Comparison of ENCODE assay signal across 24 cellular contexts in the genomic region with DNA sequence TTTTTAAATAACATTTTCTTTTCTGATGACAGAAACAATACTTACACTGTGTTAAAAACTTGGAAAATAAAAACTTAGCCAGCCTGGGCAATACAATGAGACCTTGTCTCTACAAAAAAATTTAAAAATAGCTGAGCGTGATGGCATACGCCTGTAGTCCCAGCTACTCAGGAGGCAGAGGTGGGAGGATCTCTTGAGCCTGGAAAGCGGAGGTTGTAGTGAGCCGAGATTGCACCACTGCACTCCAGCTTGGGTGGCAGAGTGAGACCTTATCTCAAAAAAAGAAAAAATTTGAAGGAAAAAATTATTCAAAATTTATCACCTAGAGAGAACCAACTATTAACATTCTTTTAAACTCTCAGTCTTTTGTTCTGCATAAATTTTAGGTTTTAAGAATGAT. TPM values are rescaled to one million over a fixed set of nuclear protein-coding genes. Genes with fewer than 3 reads are reported as not detected.
DNase-seq lines count a peak whose midpoint lies in the region; TF ChIP-seq lines count a peak whose summit lies in the region.
"Had no signal": no experiment of that assay in that cellular context is flagged by ENCODE, and none has a peak within 500 bp of the region (broad histone marks: within the 10 kb centered on the region; RNA-seq: fewer than 3 reads in every experiment).

No MANE protein-coding gene starts in this region.

- H3K4me3 ChIP-seq in testis (no peak overlapping the region), GM23248 (no peak overlapping the region)
- H3K4me3 ChIP-seq: A549, BLaER1, GM12878 had no signal

- no peaks in the 10 kb centered on the region for H3K27me3 Mint-ChIP-seq in activated CD4-positive, alpha-beta T cell treated with anti-CD3 and anti-CD28 coated beads, Interleukin-2, amount 10 ng/mL, durations not matched to agents 24 days and 14 days
- no peaks in the 10 kb centered on the region for H3K27me3 Mint-ChIP-seq in activated naive CD4-positive, alpha-beta T cell treated with anti-CD3 and anti-CD28 coated beads, Interleukin-2, amount 10 ng/mL, durations not matched to agents 7 days and 5 days
- H3K27me3 Mint-ChIP-seq: CD4-positive, alpha-beta memory T cell; CD4-positive, CD25-positive, alpha-beta regulatory T cell; CD8-positive, alpha-beta memory T cell had no signal

- peaks cover 53% of the 10 kb centered on the region for H3K36me3 Mint-ChIP-seq in activated CD4-positive, alpha-beta T cell treated with anti-CD3 and anti-CD28 coated beads, Interleukin-2, amount 10 ng/mL, durations not matched to agents 24 days and 14 days (ENCODE audit: low read depth)
- H3K36me3 Mint-ChIP-seq in activated naive CD4-positive, alpha-beta T cell treated with anti-CD3 and anti-CD28 coated beads, Interleukin-2, amount 10 ng/mL, durations not matched to agents 7 days and 5 days: peaks cover 66% of the 10 kb centered on the region

- peak overlapping the region; percentile 2 to 43 for H3K27ac ChIP-seq in testis
- H3K27ac ChIP-seq in GM23248: no peak overlapping the region
- H3K27ac ChIP-seq: 22Rv1, A549, BLaER1 had no signal

- 60 to 90% methylated on average over 4 of the region's 4 CpGs for WGBS in testis, 2 donors
- 96 to 98% methylated on average over 4 of the region's 4 CpGs for WGBS in GM23248 (ENCODE audit: low coverage in 1 of 2, low lambda C conversion rate in 2 of 2, missing lambda C conversion rate in 2 of 2), 2 experiments

- CTCF ChIA-PET in activated naive CD4-positive, alpha-beta T cell treated with anti-CD3 and anti-CD28 coated beads, Interleukin-2, amount 10 ng/mL, durations not matched to agents 7 days and 5 days (lab: Charles Lee): interaction anchor here (0.7 kb wide), 1 partner anchor 11 kb away, joined by 3 read pairs; no protein-coding TSS in a partner anchor

- H3K4me3 Mint-ChIP-seq in activated CD4-positive, alpha-beta T cell treated with anti-CD3 and anti-CD28 coated beads, Interleukin-2, amount 10 ng/mL, durations not matched to agents 24 days and 14 days: no peak overlapping the region
- H3K4me3 Mint-ChIP-seq in activated naive CD4-positive, alpha-beta T cell treated with anti-CD3 and anti-CD28 coated beads, Interleukin-2, amount 10 ng/mL, durations not matched to agents 7 days and 5 days: no peak overlapping the region
- H3K4me3 Mint-ChIP-seq: CD14-positive monocyte; CD4-positive, alpha-beta memory T cell; CD8-positive, alpha-beta memory T cell had no signal

- no peak overlapping the region for H2AFZ ChIP-seq in GM23248

- no peak for TF ChIP-seq POLR2A in testis (IDR thresholded peaks at IDR 0.05)

- no peaks in the 10 kb centered on the region for H3K79me2 ChIP-seq in GM23248 (ENCODE audit: insufficient read depth)

- H3K27me3 ChIP-seq in testis (no peaks in the 10 kb centered on the region), GM23248 (replicated peaks; ENCODE audit: insufficient read depth) (no peaks in the 10 kb centered on the region)
- H3K27me3 ChIP-seq: BE2C, BLaER1 had no signal

- intact Hi-C loops in activated CD4-positive, alpha-beta T cell treated with anti-CD3 and anti-CD28 coated beads, Interleukin-2, amount 10 ng/mL, durations not matched to agents 24 days and 14 days (cut with micrococcal nuclease): no loop called here
- intact Hi-C loops in testis (cut with DNase I; ENCODE audit: low total_unique reads): no loop called here

- in situ Hi-C loops in GM23248 (cut with MboI): no loop called here

- no peaks in the 10 kb centered on the region for H3K9me3 Mint-ChIP-seq in activated CD4-positive, alpha-beta T cell treated with anti-CD3 and anti-CD28 coated beads, Interleukin-2, amount 10 ng/mL, durations not matched to agents 24 days and 14 days
- no peaks in the 10 kb centered on the region for H3K9me3 Mint-ChIP-seq in activated naive CD4-positive, alpha-beta T cell treated with anti-CD3 and anti-CD28 coated beads, Interleukin-2, amount 10 ng/mL, durations not matched to agents 7 days and 5 days
- H3K9me3 Mint-ChIP-seq: CD4-positive, alpha-beta memory T cell; CD8-positive, alpha-beta memory T cell had no signal

- H3K9me3 ChIP-seq in testis: no peaks in the 10 kb centered on the region
- H3K9me3 ChIP-seq in GM23248 (ENCODE audit: low read depth): no peaks in the 10 kb centered on the region
- H3K9me3 ChIP-seq: A549, BE2C had no signal

- H3K36me3 ChIP-seq in testis (ENCODE audit: low read depth, missing control alignments) (no peaks in the 10 kb centered on the region), GM23248 (ENCODE audit: low read depth) (peaks cover 31% of the 10 kb centered on the region)

- H3K4me2 ChIP-seq in GM23248 (ENCODE audit: unreplicated experiment): no peak overlapping the region
- H3K4me2 ChIP-seq: A549, BLaER1 had no signal

- peaks cover 10% of the 10 kb centered on the region for H3F3A ChIP-seq in GM23248 (ENCODE audit: insufficient read depth)

- no peaks in the 10 kb centered on the region for H3K9me2 ChIP-seq in GM23248 (ENCODE audit: insufficient read depth)

- H4K20me1 ChIP-seq in GM23248 (ENCODE audit: insufficient read depth): no peaks in the 10 kb centered on the region
- H4K20me1 ChIP-seq: BLaER1 had no signal

- no peak overlapping the region for H3K9ac ChIP-seq in GM23248
- H3K9ac ChIP-seq: BLaER1 had no signal

- no peak for TF ChIP-seq CTCF in testis (IDR thresholded peaks at IDR 0.05)

- DNase-seq in activated CD4-positive, alpha-beta T cell treated with anti-CD3 and anti-CD28 coated beads, Interleukin-2, amount 10 ng/mL, durations not matched to agents 24 days and 14 days: no peak
- DNase-seq in activated CD4-positive, alpha-beta T cell treated with anti-CD3 and anti-CD28 coated beads for 48 hours: no peak
- no peak for DNase-seq in activated naive CD4-positive, alpha-beta T cell treated with anti-CD3 and anti-CD28 coated beads, Interleukin-2, amount 10 ng/mL, durations not matched to agents 7 days and 5 days
- DNase-seq in activated naive CD4-positive, alpha-beta T cell (lab: John Stamatoyannopoulos, UW): no peak
- DNase-seq in testis: peak; percentile 75
- no peak for DNase-seq in GM23248
- DNase-seq: BE2C; C1 segment of cervical spinal cord; CD4-positive, alpha-beta memory T cell; CD4-positive, CD25-positive, alpha-beta regulatory T cell; CD8-positive, alpha-beta memory T cell; COR-L47; DMS 273 treated with DMSO at 0.1 percent for 48 hours; DMS153; DMS53; DMS79; DND-41; EL; GDM1 had no signal

- peaks cover 5% of the 10 kb centered on the region for H3K4me1 ChIP-seq in testis
- peaks cover 29% of the 10 kb centered on the region for H3K4me1 ChIP-seq in GM23248 (ENCODE audit: insufficient read depth)
- H3K4me1 ChIP-seq: BE2C, BLaER1 had no signal

- H3K27ac Mint-ChIP-seq in activated CD4-positive, alpha-beta T cell treated with anti-CD3 and anti-CD28 coated beads, Interleukin-2, amount 10 ng/mL, durations not matched to agents 24 days and 14 days: peak overlapping the region; percentile 58
- H3K27ac Mint-ChIP-seq in activated naive CD4-positive, alpha-beta T cell treated with anti-CD3 and anti-CD28 coated beads, Interleukin-2, amount 10 ng/mL, durations not matched to agents 7 days and 5 days: peak overlapping the region; percentile 28
- H3K27ac Mint-ChIP-seq: CD14-positive monocyte; CD4-positive, alpha-beta memory T cell; CD4-positive, CD25-positive, alpha-beta regulatory T cell had no signal

- H3K4me1 Mint-ChIP-seq in activated CD4-positive, alpha-beta T cell treated with anti-CD3 and anti-CD28 coated beads, Interleukin-2, amount 10 ng/mL, durations not matched to agents 24 days and 14 days: peaks cover 22% of the 10 kb centered on the region
- peaks cover 37% of the 10 kb centered on the region for H3K4me1 Mint-ChIP-seq in activated naive CD4-positive, alpha-beta T cell treated with anti-CD3 and anti-CD28 coated beads, Interleukin-2, amount 10 ng/mL, durations not matched to agents 7 days and 5 days
- H3K4me1 Mint-ChIP-seq: CD14-positive monocyte had no signal

RNA-seq across cellular contexts. Expression of a gene that starts 4.9 kb away (rescaled TPM):
- 0.12 and 0.14 TPM in 2 replicates for total RNA-seq in activated CD4-positive, alpha-beta T cell treated with anti-CD3 and anti-CD28 coated beads, Interleukin-2, amount 10 ng/mL, durations not matched to agents 24 days and 14 days
- 10 to 100 TPM; 27.3 to 33.8 TPM for total RNA-seq in testis
- polyA plus RNA-seq in testis (ENCODE audit: insufficient read depth, low read depth, low replicate concordance) (2.7 TPM), GM23248 (2016; fragmentation: Nextera tagmentation; extraction: Ambion mirVana) (0.36 and 0.37 TPM in 2 replicates)
- total RNA-seq in GM23248 (2014; rRNA removed; shearing (Covaris generic)): 0.97 and 1.0 TPM in 2 replicates

Comparison
In these comparisons a context has a peak if more than half of its experiments do, and no peak if none do; other contexts are left out.
1. RNA of a gene that starts 4.9 kb away (total RNA-seq): 27.3 to 33.8 TPM in testis; 0.97 to 1.0 TPM in GM23248 and 0.12 to 0.14 TPM in activated CD4-positive, alpha-beta T cell treated with anti-CD3 and anti-CD28 coated beads, Interleukin-2, amount 10 ng/mL, durations not matched to agents 24 days and 14 days; every median in the first group is over 10 times any median in the second.